ENCODE assay signal across 12 cellular contexts in the genomic region with DNA sequence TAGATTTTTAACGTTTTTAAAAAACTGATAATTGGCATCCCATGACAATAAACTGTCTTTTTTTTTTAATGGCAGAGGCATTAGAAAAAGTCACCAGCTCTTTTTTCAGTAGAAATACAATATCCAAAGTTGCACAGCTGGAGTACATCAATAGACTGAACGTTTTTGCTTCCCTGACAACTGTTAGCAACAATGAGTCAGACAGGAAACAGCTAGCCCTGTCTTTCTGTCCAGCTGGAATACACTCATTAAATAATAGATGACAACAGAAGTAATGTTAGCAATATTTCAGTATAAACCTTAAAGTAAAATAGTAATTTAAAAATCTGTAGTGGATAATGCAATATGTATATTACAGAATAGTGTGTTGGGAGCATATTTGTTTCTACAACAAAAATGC.
A peak's percentile ranks its signal among the peaks of the same experiment; 100 is the strongest.
DNase-seq lines count a peak whose midpoint lies in the region; ATAC-seq and TF ChIP-seq lines count a peak whose summit lies in the region.
"Had no signal": no experiment of that assay in that cellular context is flagged by ENCODE, and none has a peak within 500 bp of the region (broad histone marks: within the 10 kb centered on the region; RNA-seq: fewer than 3 reads in every experiment).

No MANE protein-coding gene starts in this region.

- no peaks in the 10 kb centered on the region for H3K36me3 ChIP-seq in lower lobe of right lung

- peaks cover 3% of the 10 kb centered on the region for H3K27me3 Mint-ChIP-seq in activated T-helper 17 cell treated with anti-CD3 and anti-CD28 coated beads, Interleukin-2, amount 50 U/mL, for 72 hours
- H3K27me3 Mint-ChIP-seq: B cell had no signal

- no peak overlapping the region for H3K4me3 ChIP-seq in lower lobe of right lung

- peaks cover 6% of the 10 kb centered on the region for H3K4me1 ChIP-seq in lower lobe of right lung

- ATAC-seq in lower lobe of right lung = peak; percentile 70 to 79
- no peak for ATAC-seq in HG03469 (IDR thresholded peaks at IDR 0.05; ENCODE audit: unreplicated experiment)
- ATAC-seq in activated T-helper 17 cell treated with anti-CD3 and anti-CD28 coated beads, Interleukin-2, amount 50 U/mL, for 72 hours (replicated peaks) = no peak

- no peak overlapping the region for H3K4me3 Mint-ChIP-seq in activated T-helper 17 cell treated with anti-CD3 and anti-CD28 coated beads, Interleukin-2, amount 50 U/mL, for 72 hours
- H3K4me3 Mint-ChIP-seq: activated T-cell treated with anti-CD3 and anti-CD28 coated beads, Interleukin-2, amount 50 U/mL, for 24 hours; B cell had no signal

- H3K27me3 ChIP-seq in lower lobe of right lung (ENCODE audit: low read depth) = no peaks in the 10 kb centered on the region

- TF ChIP-seq CTCF in lower lobe of right lung (IDR thresholded peaks at IDR 0.05) = no peak

- intact Hi-C loops in lower lobe of right lung (cut with DNase I) = no loop called here

- H3K27ac ChIP-seq in lower lobe of right lung = peak overlapping the region; percentile 84
- H3K27ac ChIP-seq: HL-60 had no signal

- H3K36me3 Mint-ChIP-seq in activated T-helper 17 cell treated with anti-CD3 and anti-CD28 coated beads, Interleukin-2, amount 50 U/mL, for 72 hours (ENCODE audit: low read depth) = no peaks in the 10 kb centered on the region

- peaks cover 4% of the 10 kb centered on the region for H3K9me3 Mint-ChIP-seq in activated T-helper 17 cell treated with anti-CD3 and anti-CD28 coated beads, Interleukin-2, amount 50 U/mL, for 72 hours

- no peak overlapping the region for H3K27ac Mint-ChIP-seq in activated T-helper 17 cell treated with anti-CD3 and anti-CD28 coated beads, Interleukin-2, amount 50 U/mL, for 72 hours
- H3K27ac Mint-ChIP-seq: activated T-cell treated with anti-CD3 and anti-CD28 coated beads, Interleukin-2, amount 50 U/mL, for 24 hours; B cell had no signal

- no peaks in the 10 kb centered on the region for H3K9me3 ChIP-seq in lower lobe of right lung

- no peaks in the 10 kb centered on the region for H3K4me1 Mint-ChIP-seq in activated T-helper 17 cell treated with anti-CD3 and anti-CD28 coated beads, Interleukin-2, amount 50 U/mL, for 72 hours
- H3K4me1 Mint-ChIP-seq: B cell had no signal

- peak; percentile 0 to 3 for DNase-seq in SHP77 (lab: John Stamatoyannopoulos, UW)
- DNase-seq in SHP77 treated with DMSO at 0.1 percent for 48 hours (lab: John Stamatoyannopoulos, UW) = no peak
- peak; percentile 94 for DNase-seq in dedifferentiated amniotic fluid mesenchymal stem cell (ENCODE audit: extremely low spot score)
- no peak for DNase-seq in lower lobe of right lung
- no peak for DNase-seq in NCI-H345 treated with DMSO at 0.1 percent for 48 hours (lab: John Stamatoyannopoulos, UW; ENCODE audit: unreplicated experiment)
- no peak for DNase-seq in iPS-NIHi11 (ENCODE audit: low spot score)
- DNase-seq: activated T-cell treated with anti-CD3 and anti-CD28 coated beads, Interleukin-2, amount 50 U/mL, for 24 hours; OCI-M1 had no signal

Comparison
In these comparisons a context has a peak if more than half of its experiments do, and no peak if none do; other contexts are left out.
1. DNase-seq: peak in SHP77 (2 of 2) and dedifferentiated amniotic fluid mesenchymal stem cell (single experiment); none in SHP77 treated with DMSO at 0.1 percent for 48 hours (single experiment), lower lobe of right lung (single experiment), NCI-H345 treated with DMSO at 0.1 percent for 48 hours (single experiment) and iPS-NIHi11 (single experiment).
2. ATAC-seq: peak in lower lobe of right lung (2 of 2); none in HG03469 (single experiment) and activated T-helper 17 cell treated with anti-CD3 and anti-CD28 coated beads, Interleukin-2, amount 50 U/mL, for 72 hours (single experiment).